Comparison of ENCODE assay signal across 15 cellular contexts in the genomic region with DNA sequence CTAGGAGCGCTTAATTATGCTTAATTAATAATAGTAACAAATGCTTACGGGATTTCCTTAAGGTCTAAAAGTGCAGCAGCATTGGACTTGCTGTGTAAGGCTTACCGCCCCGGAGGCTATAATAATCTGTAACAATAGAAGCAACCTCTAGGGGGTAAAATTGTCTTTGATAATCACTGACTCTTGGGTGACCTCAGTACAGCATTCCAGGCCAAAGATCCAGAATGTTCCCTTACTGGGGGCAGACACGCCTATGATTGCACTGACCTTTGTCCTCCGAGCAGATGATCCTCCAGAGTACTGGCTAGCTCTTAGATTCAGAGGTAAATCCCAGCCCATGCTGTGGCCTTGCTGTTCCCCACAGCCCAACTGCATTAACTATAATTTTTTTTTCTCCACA. TPM values are rescaled to one million over a fixed set of nuclear protein-coding genes. Genes with fewer than 3 reads are reported as not detected.
DNase-seq lines count a peak whose midpoint lies in the region; ATAC-seq and TF ChIP-seq lines count a peak whose summit lies in the region.
"Had no signal": no experiment of that assay in that cellular context is flagged by ENCODE, and none has a peak within 500 bp of the region (broad histone marks: within the 10 kb centered on the region; RNA-seq: fewer than 3 reads in every experiment).

No MANE protein-coding gene starts in this region.

- no peak overlapping the region for H3K4me3 Mint-ChIP-seq in progenitor cell of endocrine pancreas (ENCODE audit: low read depth)
- no peak overlapping the region for H3K4me3 Mint-ChIP-seq in stimulated activated memory B cell treated with anti-CD40 and anti-IgM and Interleukin-4, amounts not matched to agents 10 μg/mL and 1 μg/mL and 100 μg/mL, for 72 hours
- H3K4me3 Mint-ChIP-seq: effector memory CD8-positive, alpha-beta T cell had no signal

- peaks cover 30% of the 10 kb centered on the region for H3K36me3 ChIP-seq in BE2C

- TF ChIP-seq CTCF in BE2C (IDR thresholded peaks at IDR 0.05; ENCODE audit: low read depth, low read length) (peak; percentile 23; the same call in 1 of the 2 replicates), foreskin keratinocyte (conservative IDR thresholded peaks at IDR 0.05) (no peak), progenitor cell of endocrine pancreas (IDR thresholded peaks at IDR 0.05; ENCODE audit: unreplicated experiment) (peak; percentile 23)

- no peak overlapping the region for H3K4me3 ChIP-seq in BE2C (ENCODE audit: low read depth, low read length)
- H3K4me3 ChIP-seq: SJSA1 had no signal

- H3K27me3 Mint-ChIP-seq in progenitor cell of endocrine pancreas = no peaks in the 10 kb centered on the region
- no peaks in the 10 kb centered on the region for H3K27me3 Mint-ChIP-seq in stimulated activated memory B cell treated with anti-CD40 and anti-IgM and Interleukin-4, amounts not matched to agents 10 μg/mL and 1 μg/mL and 100 μg/mL, for 72 hours
- H3K27me3 Mint-ChIP-seq: effector memory CD8-positive, alpha-beta T cell had no signal

- no peaks in the 10 kb centered on the region for H3K9me3 Mint-ChIP-seq in progenitor cell of endocrine pancreas (ENCODE audit: low read depth)
- H3K9me3 Mint-ChIP-seq in stimulated activated memory B cell treated with anti-CD40 and anti-IgM and Interleukin-4, amounts not matched to agents 10 μg/mL and 1 μg/mL and 100 μg/mL, for 72 hours = no peaks in the 10 kb centered on the region
- H3K9me3 Mint-ChIP-seq: effector memory CD8-positive, alpha-beta T cell had no signal

- DNase-seq in BE2C (no peak), NCI-H69 (lab: John Stamatoyannopoulos, UW) (peak; percentile 32), foreskin keratinocyte (no peak), progenitor cell of endocrine pancreas (ENCODE audit: low spot score, unreplicated experiment) (no peak), NCI-H446 treated with DMSO at 0.1 percent for 48 hours (lab: John Stamatoyannopoulos, UW) (no peak), RKO (ENCODE audit: low spot score) (no peak)
- DNase-seq: effector memory CD8-positive, alpha-beta T cell; hippocampal formation; NCI-H1092 treated with DMSO at 0.1 percent for 48 hours; NCI-H526 had no signal

- no peak overlapping the region for H3K27ac ChIP-seq in foreskin keratinocyte
- H3K27ac ChIP-seq: C4-2B, SJSA1 had no signal

- H3K36me3 Mint-ChIP-seq in progenitor cell of endocrine pancreas (ENCODE audit: insufficient read depth) = peaks cover 11% of the 10 kb centered on the region
- peaks cover 31% of the 10 kb centered on the region for H3K36me3 Mint-ChIP-seq in stimulated activated memory B cell treated with anti-CD40 and anti-IgM and Interleukin-4, amounts not matched to agents 10 μg/mL and 1 μg/mL and 100 μg/mL, for 72 hours

- ATAC-seq in foreskin keratinocyte = peak; percentile 47
- no peak for ATAC-seq in stimulated activated memory B cell treated with anti-CD40 and anti-IgM and Interleukin-4, amounts not matched to agents 10 μg/mL and 1 μg/mL and 100 μg/mL, for 72 hours
- no peak for ATAC-seq in HG03460 (IDR thresholded peaks at IDR 0.05; ENCODE audit: unreplicated experiment)
- ATAC-seq: effector memory CD8-positive, alpha-beta T cell had no signal

- no peaks in the 10 kb centered on the region for H3K4me1 Mint-ChIP-seq in progenitor cell of endocrine pancreas (ENCODE audit: low read depth)
- no peaks in the 10 kb centered on the region for H3K4me1 Mint-ChIP-seq in stimulated activated memory B cell treated with anti-CD40 and anti-IgM and Interleukin-4, amounts not matched to agents 10 μg/mL and 1 μg/mL and 100 μg/mL, for 72 hours

- H3K4me1 ChIP-seq in BE2C (no peaks in the 10 kb centered on the region), foreskin keratinocyte (no peaks in the 10 kb centered on the region)

- H3K9me3 ChIP-seq in BE2C = no peaks in the 10 kb centered on the region
- H3K9me3 ChIP-seq: SJSA1 had no signal

- no peaks in the 10 kb centered on the region for H3K27me3 ChIP-seq in BE2C
- H3K27me3 ChIP-seq in foreskin keratinocyte = no peaks in the 10 kb centered on the region
- H3K27me3 ChIP-seq: SJSA1 had no signal

- H3K27ac Mint-ChIP-seq in progenitor cell of endocrine pancreas = no peak overlapping the region
- no peak overlapping the region for H3K27ac Mint-ChIP-seq in stimulated activated memory B cell treated with anti-CD40 and anti-IgM and Interleukin-4, amounts not matched to agents 10 μg/mL and 1 μg/mL and 100 μg/mL, for 72 hours

RNA-seq across cellular contexts. Expression of gene LSM6, which starts 16.5 kb away (rescaled TPM):
- polyA plus RNA-seq in BE2C (2012; ENCODE audit: insufficient read depth, insufficient read length, low read depth) = 21.3 TPM
- total RNA-seq in foreskin keratinocyte (45.8 and 56.4 TPM in 2 replicates), progenitor cell of endocrine pancreas (52.6 and 55.9 TPM in 2 replicates)
- 61.4 and 76.8 TPM in 2 replicates for polyA plus RNA-seq in foreskin keratinocyte

RNA-seq across cellular contexts. Expression of gene REELD1, which starts 22.3 kb away (rescaled TPM):
- 0.80 TPM for polyA plus RNA-seq in BE2C (2012; ENCODE audit: insufficient read depth, insufficient read length, low read depth)
- not detected in 2 replicates for total RNA-seq in foreskin keratinocyte
- polyA plus RNA-seq in foreskin keratinocyte = not detected in 2 replicates
- total RNA-seq in progenitor cell of endocrine pancreas = not detected in 2 replicates
- total RNA-seq: osteoblast had no signal
